22 cellular contexts compared by ENCODE assay signal in genomic region chr19:36046443-36047050, GRCh38. TPM values are rescaled to one million over a fixed set of nuclear protein-coding genes. Genes with fewer than 3 reads are reported as not detected.
DNase-seq lines count a peak whose midpoint lies in the region; ATAC-seq and TF ChIP-seq lines count a peak whose summit lies in the region.
"Had no signal": no experiment of that assay in that cellular context is flagged by ENCODE, and none has a peak within 500 bp of the region (broad histone marks: within the 10 kb centered on the region; RNA-seq: fewer than 3 reads in every experiment).

No MANE protein-coding gene starts in this region.

- DNase-seq in C1 segment of cervical spinal cord (lab: John Stamatoyannopoulos, UW) (peak in 8 of 14 donors; percentile 9 to 70 (median 18)), amniotic epithelial cell (ENCODE audit: low read depth) (peak; percentile 79), fibroblast of pulmonary artery (ENCODE audit: low read depth) (peak; percentile 72), pons (ENCODE audit: low spot score) (peak; percentile 56), omental fat pad (ENCODE audit: low spot score) (no peak), dermis blood vessel endothelial cell (no peak), NCI-H2081 treated with DMSO at 0.1 percent for 48 hours (lab: John Stamatoyannopoulos, UW) (no peak), NCI-H1105 treated with DMSO at 0.1 percent for 48 hours (lab: John Stamatoyannopoulos, UW) (no peak)
- DNase-seq: activated B cell treated with CpG ODN at 0.5 μM for 24 hours; activated CD4-positive, alpha-beta memory T cell treated with anti-CD3 and anti-CD28 coated beads for 36 hours; CD4-positive, CD25-positive, alpha-beta regulatory T cell; DMS153; effector CD8-positive, alpha-beta T cell; GDM1; NCI-H1048; NCI-H2029 treated with DMSO at 0.1 percent for 48 hours; NCI-H510A treated with DMSO at 0.1 percent for 48 hours; testis had no signal

- no peak overlapping the region for H3K4me3 ChIP-seq in fibroblast of pulmonary artery (replicated peaks; ENCODE audit: low read depth, low read length)
- H3K4me3 ChIP-seq: testis had no signal

- TF ChIP-seq CTCF in fibroblast of pulmonary artery (IDR thresholded peaks at IDR 0.05; ENCODE audit: low read length, missing control alignments) (no peak), omental fat pad (IDR thresholded peaks at IDR 0.05) (no peak)

- ATAC-seq in omental fat pad (ENCODE audit: low FRiP score) = no peak
- ATAC-seq: esophagus mucosa, SK-N-SH treated with all-trans-retinoic acid at 6 μM for 48 hours had no signal

RNA-seq across cellular contexts. Expression of gene THAP8, which starts 7.5 kb away (rescaled TPM):
- total RNA-seq in omental fat pad (10 to 100 TPM in 2 of 4 donors, 1 to 10 TPM in 2; 2.0 to 10.4 (median 7.6) TPM), dermis blood vessel endothelial cell (1.6 and 2.6 TPM in 2 replicates)

RNA-seq across cellular contexts. Expression of gene WDR62, which starts 8.2 kb away (rescaled TPM):
- total RNA-seq in omental fat pad (under 1 TPM; 0.31 to 0.95 (median 0.69) TPM), dermis blood vessel endothelial cell (2.2 and 8.0 TPM in 2 replicates)

RNA-seq across cellular contexts. Expression of gene CLIP3, which starts 13.9 kb away (rescaled TPM):
- total RNA-seq in omental fat pad (10 to 100 TPM in 1 of 4 donors, 1 to 10 TPM in 3; 3.3 to 11.9 (median 8.1) TPM), dermis blood vessel endothelial cell (6.7 and 7.8 TPM in 2 replicates)

RNA-seq across cellular contexts. Expression of gene ALKBH6, which starts 32.5 kb away (rescaled TPM):
- total RNA-seq in omental fat pad (10 to 100 TPM; 13.6 to 21.8 (median 16.1) TPM), dermis blood vessel endothelial cell (12.3 and 15.3 TPM in 2 replicates)

RNA-seq across cellular contexts. Expression of gene SYNE4, which starts 37.9 kb away (rescaled TPM):
- total RNA-seq in omental fat pad (under 1 TPM in 3 of 4 donors, not detected in 1; 0.28 to 0.79 (median 0.50) TPM), dermis blood vessel endothelial cell (0.17 TPM in 1 of 2 replicates, not detected in the other)
- total RNA-seq: myocyte, RPMI7951 had no signal

Comparison
In these comparisons a context has a peak if more than half of its experiments do, and no peak if none do; other contexts are left out.
1. DNase-seq: peak in C1 segment of cervical spinal cord (8 of 14), amniotic epithelial cell (single experiment), fibroblast of pulmonary artery (single experiment) and pons (single experiment); none in omental fat pad (single experiment), dermis blood vessel endothelial cell (single experiment), NCI-H2081 treated with DMSO at 0.1 percent for 48 hours (single experiment) and NCI-H1105 treated with DMSO at 0.1 percent for 48 hours (single experiment).